18 cellular contexts compared by ENCODE assay signal in the genomic region with DNA sequence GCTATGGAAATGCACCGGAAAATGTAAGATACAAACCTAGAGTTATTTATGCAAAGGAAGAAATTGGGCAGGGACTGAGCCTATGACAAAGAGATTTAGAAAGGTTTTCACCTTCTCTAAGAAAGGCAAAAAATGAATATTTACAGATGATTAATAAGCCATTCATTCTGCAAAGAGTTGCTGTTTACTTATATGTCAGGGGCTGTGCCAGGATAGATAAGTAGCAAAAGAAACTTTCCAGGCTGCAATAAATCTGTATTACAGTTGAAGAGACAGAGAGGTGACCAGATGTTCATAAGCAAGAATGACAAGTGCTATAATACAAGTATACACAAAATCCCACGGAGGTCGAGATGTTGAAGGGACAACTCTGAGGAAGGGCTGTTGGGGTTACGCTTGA.
"Had no signal": no experiment of that assay in that cellular context is flagged by ENCODE, and none has a peak within 500 bp of the region (broad histone marks: within the 10 kb centered on the region; RNA-seq: fewer than 3 reads in every experiment).

No MANE protein-coding gene starts in this region.

- H3K27me3 ChIP-seq: dorsolateral prefrontal cortex, esophagus squamous epithelium, gastrocnemius medialis, heart right ventricle, left lung had no signal

- H3K27ac Mint-ChIP-seq: mesothelial cell of epicardium had no signal

- H3K27ac ChIP-seq: coronary artery, esophagus squamous epithelium, gastrocnemius medialis, heart right ventricle, left lung, lower lobe of right lung had no signal

- H3K36me3 ChIP-seq: esophagus squamous epithelium, gastrocnemius medialis, heart right ventricle, left lung, lower lobe of right lung had no signal

- ATAC-seq: gastrocnemius medialis, heart right ventricle, left cardiac atrium, left lung, left ventricle myocardium superior, lower lobe of right lung, mucosa of descending colon had no signal

- H3K4me3 Mint-ChIP-seq: mesothelial cell of epicardium had no signal

- H3K4me3 ChIP-seq: coronary artery, dorsolateral prefrontal cortex, esophagus squamous epithelium, gastrocnemius medialis, heart right ventricle, left lung, lower lobe of right lung, mucosa of descending colon had no signal

- H3K36me3 Mint-ChIP-seq: mesothelial cell of epicardium had no signal

- H3K4me1 ChIP-seq: esophagus squamous epithelium, gastrocnemius medialis, heart right ventricle, left lung, lower lobe of right lung had no signal

- DNase-seq: dermis blood vessel endothelial cell; dorsolateral prefrontal cortex; effector CD4-positive, alpha-beta T cell; effector memory CD4-positive, alpha-beta T cell; esophagus squamous epithelium; foreskin fibroblast; foreskin melanocyte; gastrocnemius medialis; glutamatergic neuron; heart right ventricle; left cardiac atrium; left lung; left ventricle myocardium superior; lower lobe of right lung; mesenchymal stem cell; mucosa of descending colon had no signal

- H3K4me1 Mint-ChIP-seq: mesothelial cell of epicardium had no signal
